Comparison of ENCODE assay signal across 9 cellular contexts in genomic region chr11:78354741-78355705, GRCh38.
DNase-seq lines count a peak whose midpoint lies in the region; ATAC-seq and TF ChIP-seq lines count a peak whose summit lies in the region.
"Had no signal": no experiment of that assay in that cellular context is flagged by ENCODE, and none has a peak within 500 bp of the region (broad histone marks: within the 10 kb centered on the region; RNA-seq: fewer than 3 reads in every experiment).

No MANE protein-coding gene starts in this region.

- ATAC-seq in GM21717 (IDR thresholded peaks at IDR 0.05; ENCODE audit: unreplicated experiment) (peak; percentile 69), aorta (ENCODE audit: low FRiP score) (no peak)
- ATAC-seq: effector memory CD8-positive, alpha-beta T cell had no signal

- CTCF ChIA-PET in A673 (lab: Charles Lee), result interaction anchor here (0.5 to 0.6 kb wide), 2 partner anchors 237 to 271 kb away, joined by 4 to 5 read pairs; no protein-coding TSS in a partner anchor

- BruUV-seq in A673 (replicated peaks; lab: Mats Ljungman, UMichigan), result TSS peak; percentile 80

- H3K9me3 ChIP-seq in A673 (ENCODE audit: low read depth, low read length, poor library complexity, severe bottlenecking) (no peaks in the 10 kb centered on the region), aorta (ENCODE audit: control insufficient read depth, low read length) (no peaks in the 10 kb centered on the region)

- peak; percentile 95 for DNase-seq in A673 (ENCODE audit: low spot score)
- DNase-seq in NCI-H2107 treated with DMSO at 0.1 percent for 48 hours (lab: John Stamatoyannopoulos, UW; ENCODE audit: unreplicated experiment), result peak; percentile 87
- DNase-seq in dorsolateral prefrontal cortex, result no peak
- DNase-seq in stimulated activated CD4-positive, alpha-beta T cell treated with anti-CD3 and anti-CD28 coated beads, Interleukin-4, amount 100 ng/mL, for 24 hours, result no peak
- DNase-seq in cerebellar cortex (ENCODE audit: low spot score), result no peak
- no peak for DNase-seq in NCI-H526 treated with DMSO at 0.1 percent for 48 hours (lab: John Stamatoyannopoulos, UW)
- no peak for DNase-seq in aorta
- DNase-seq: effector memory CD8-positive, alpha-beta T cell had no signal

- H3K27ac ChIP-seq in A673 (ENCODE audit: low read depth, low read length, poor library complexity, severe bottlenecking), result peak overlapping the region; percentile 78
- H3K27ac ChIP-seq in dorsolateral prefrontal cortex, result peak overlapping the region in 53 of 59 donors; percentile 0 to 99 (median 60)
- no peak overlapping the region for H3K27ac ChIP-seq in aorta (ENCODE audit: low read depth in 1 of 2, low read length in 2 of 2)

- POLR2A ChIA-PET in A673 (lab: Charles Lee; ENCODE audit: low non-redundant PET), result interaction anchor here (0.6 kb wide), 3 partner anchors 12 to 91 kb away, joined by 3 to 6 read pairs (median 4); no protein-coding TSS in a partner anchor

- 84 to 85% methylated on average over 12 of the region's 12 CpGs for WGBS in aorta, 2 donors

- TF ChIP-seq CTCF in A673 (conservative IDR thresholded peaks at IDR 0.05; ENCODE audit: low read depth, low read length), result no peak
- TF ChIP-seq CTCF in dorsolateral prefrontal cortex (IDR thresholded peaks at IDR 0.05 in 54 of 56, conservative IDR thresholded peaks at IDR 0.05 in 2 of 56; ENCODE audit: low read depth in 1 of 56, partially characterized antibody in 56 of 56), result no peak

- intact Hi-C loops in A673 (cut with micrococcal nuclease; ENCODE audit: unreplicated experiment), result loop anchor here (10.0 kb wide), 1 partner anchor 60 kb away; the partner anchor contains the start of gene GAB2
- intact Hi-C loops in dorsolateral prefrontal cortex (cut with DNase I), result no loop called here
- intact Hi-C loops in aorta (cut with DNase I), result no loop called here

- H3K36me3 ChIP-seq in A673 (ENCODE audit: insufficient read depth, low read length, poor library complexity, severe bottlenecking) (no peaks in the 10 kb centered on the region), aorta (ENCODE audit: control insufficient read depth in 1 of 2, insufficient read depth in 2 of 2, low read length in 1 of 2) (no peaks in the 10 kb centered on the region)

- no peaks in the 10 kb centered on the region for H3K27me3 ChIP-seq in A673 (replicated peaks; ENCODE audit: insufficient read depth, low read depth, low read length, poor library complexity)
- H3K27me3 ChIP-seq in dorsolateral prefrontal cortex, result no peaks in the 10 kb centered on the region
- H3K27me3 ChIP-seq in aorta (ENCODE audit: control insufficient read depth in 1 of 2, insufficient read depth in 2 of 2, low read length in 1 of 2), result no peaks in the 10 kb centered on the region

- H3K4me1 ChIP-seq in A673 (ENCODE audit: insufficient read depth, low read length, poor library complexity, severe bottlenecking) (peaks cover 54% of the 10 kb centered on the region), aorta (ENCODE audit: control insufficient read depth in 1 of 2, insufficient read depth in 2 of 2, low read length in 2 of 2) (peaks cover 4 to 6% of the 10 kb centered on the region in 2 donors)

- peak overlapping the region; percentile 21 for H3K4me3 ChIP-seq in A673 (ENCODE audit: low read depth, low read length, poor library complexity, severe bottlenecking)
- peak overlapping the region in 18 of 59 donors; percentile 1 to 40 (median 22) for H3K4me3 ChIP-seq in dorsolateral prefrontal cortex
- H3K4me3 ChIP-seq in aorta (ENCODE audit: low read length in 2 of 2), result no peak overlapping the region

Comparison
In these comparisons a context has a peak if more than half of its experiments do, and no peak if none do; other contexts are left out.
1. DNase-seq: peak in A673 (single experiment) and NCI-H2107 treated with DMSO at 0.1 percent for 48 hours (single experiment); none in dorsolateral prefrontal cortex (0 of 10), stimulated activated CD4-positive, alpha-beta T cell treated with anti-CD3 and anti-CD28 coated beads, Interleukin-4, amount 100 ng/mL, for 24 hours (single experiment), cerebellar cortex (single experiment), NCI-H526 treated with DMSO at 0.1 percent for 48 hours (single experiment) and aorta (0 of 2).
2. H3K27ac ChIP-seq: peak in A673 (single experiment) and dorsolateral prefrontal cortex (53 of 59); none in aorta (0 of 2).